In the genomic region with DNA sequence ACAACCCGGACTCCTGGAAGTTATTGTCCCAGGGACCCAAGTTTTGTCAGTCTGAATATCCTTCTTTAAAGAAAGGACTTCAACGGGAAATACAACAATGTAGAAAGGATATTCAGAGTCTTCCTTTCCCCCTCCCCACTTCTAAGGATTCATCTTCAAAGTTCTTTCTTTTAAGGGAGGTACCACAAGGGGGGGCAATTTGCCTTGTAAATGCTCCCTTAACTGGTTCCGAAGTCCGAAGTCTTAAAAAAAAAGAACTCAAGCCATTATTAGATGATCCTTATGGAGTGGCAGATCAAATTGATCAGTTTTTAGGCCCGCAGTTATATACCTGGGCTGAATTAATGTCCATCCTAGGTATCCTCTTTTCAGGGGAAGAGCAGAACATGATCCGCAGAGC, we compare ENCODE assay signal across 12 cellular contexts. TPM values are rescaled to one million over a fixed set of nuclear protein-coding genes. Genes with fewer than 3 reads are reported as not detected.
DNase-seq lines count a peak whose midpoint lies in the region; TF ChIP-seq lines count a peak whose summit lies in the region.
"Had no signal": no experiment of that assay in that cellular context is flagged by ENCODE, and none has a peak within 500 bp of the region (broad histone marks: within the 10 kb centered on the region; RNA-seq: fewer than 3 reads in every experiment).

No MANE protein-coding gene starts in this region.

- no peaks in the 10 kb centered on the region for H3K9me2 ChIP-seq in GM23248 (ENCODE audit: insufficient read depth)

- no peak overlapping the region for H3K27ac Mint-ChIP-seq in activated T-cell treated with anti-CD3 and anti-CD28 coated beads, Interleukin-2, amount 50 U/mL, for 24 hours
- H3K27ac Mint-ChIP-seq: activated T-cell treated with anti-CD3 and anti-CD28 coated beads, Interleukin-2, amount 50 U/mL, for 72 hours had no signal

- no peak overlapping the region for H3K27ac ChIP-seq in GM23248
- no peak overlapping the region for H3K27ac ChIP-seq in VCaP
- H3K27ac ChIP-seq: right atrium auricular region had no signal

- H3K9me3 Mint-ChIP-seq in activated T-cell treated with anti-CD3 and anti-CD28 coated beads, Interleukin-2, amount 50 U/mL, for 24 hours = peaks cover 25% of the 10 kb centered on the region

- no peak overlapping the region for H3K9ac ChIP-seq in GM23248

- peak; percentile 49 for TF ChIP-seq CTCF in VCaP (conservative IDR thresholded peaks at IDR 0.05)

- DNase-seq in ACHN (peak; percentile 17), GM23248 (peak; percentile 62), iPS DF 4.7 (ENCODE audit: extremely low read depth, low spot score) (peak; percentile 9), NCI-H2196 treated with DMSO at 0.1 percent for 48 hours (lab: John Stamatoyannopoulos, UW; ENCODE audit: unreplicated experiment) (no peak), HuH-7 (ENCODE audit: low spot score) (no peak), hypothalamus (lab: John Stamatoyannopoulos, UW) (no peak)
- DNase-seq in activated T-cell treated with anti-CD3 and anti-CD28 coated beads, Interleukin-2, amount 50 U/mL, for 24 hours = no peak
- DNase-seq: activated T-cell treated with anti-CD3 and anti-CD28 coated beads, Interleukin-2, amount 50 U/mL, for 72 hours; NCI-H510A; T1000 had no signal

- H3K27me3 ChIP-seq in GM23248 (replicated peaks; ENCODE audit: insufficient read depth) = peaks cover 53% of the 10 kb centered on the region
- H3K27me3 ChIP-seq: right atrium auricular region had no signal

- peaks cover 36% of the 10 kb centered on the region for H3K27me3 Mint-ChIP-seq in activated T-cell treated with anti-CD3 and anti-CD28 coated beads, Interleukin-2, amount 50 U/mL, for 24 hours

- WGBS in GM23248 (ENCODE audit: low coverage in 1 of 2, low lambda C conversion rate in 2 of 2, missing lambda C conversion rate in 2 of 2), 2 experiments = 23 to 25% methylated on average over 6 of the region's 6 CpGs

- H3K79me2 ChIP-seq in GM23248 (ENCODE audit: insufficient read depth) = no peaks in the 10 kb centered on the region

- H2AFZ ChIP-seq in GM23248 = no peak overlapping the region

- no peak overlapping the region for H3K4me3 ChIP-seq in GM23248
- H3K4me3 ChIP-seq: right atrium auricular region had no signal

- in situ Hi-C loops in ACHN (cut with HindIII; ENCODE audit: low pct_ligation_motif_present, low pct_unique_long_range_greater_than_20kb, low sequenced_read_pairs) = no loop called here
- in situ Hi-C loops in GM23248 (cut with MboI) = no loop called here

- no peaks in the 10 kb centered on the region for H3F3A ChIP-seq in GM23248 (ENCODE audit: insufficient read depth)

- no peaks in the 10 kb centered on the region for H4K20me1 ChIP-seq in GM23248 (ENCODE audit: insufficient read depth)

- H3K36me3 ChIP-seq in GM23248 (ENCODE audit: low read depth) = no peaks in the 10 kb centered on the region
- H3K36me3 ChIP-seq: right atrium auricular region had no signal

- no peaks in the 10 kb centered on the region for H3K4me1 ChIP-seq in GM23248 (ENCODE audit: insufficient read depth)
- H3K4me1 ChIP-seq: right atrium auricular region had no signal

- H3K4me3 Mint-ChIP-seq in activated T-cell treated with anti-CD3 and anti-CD28 coated beads, Interleukin-2, amount 50 U/mL, for 24 hours = no peak overlapping the region
- H3K4me3 Mint-ChIP-seq: activated T-cell treated with anti-CD3 and anti-CD28 coated beads, Interleukin-2, amount 50 U/mL, for 72 hours had no signal

- H3K9me3 ChIP-seq in GM23248 (ENCODE audit: low read depth) = peaks cover 5% of the 10 kb centered on the region

- no peaks in the 10 kb centered on the region for H3K4me1 Mint-ChIP-seq in activated T-cell treated with anti-CD3 and anti-CD28 coated beads, Interleukin-2, amount 50 U/mL, for 24 hours (ENCODE audit: low read depth)

- no peak overlapping the region for H3K4me2 ChIP-seq in GM23248 (ENCODE audit: unreplicated experiment)

- no peaks in the 10 kb centered on the region for H3K36me3 Mint-ChIP-seq in activated T-cell treated with anti-CD3 and anti-CD28 coated beads, Interleukin-2, amount 50 U/mL, for 24 hours (ENCODE audit: low read depth)

RNA-seq across cellular contexts. Expression of a gene that starts 47.0 kb away (rescaled TPM):
- 34.4 and 50.9 TPM in 2 replicates for total RNA-seq in GM23248 (2014; rRNA removed; shearing (Covaris generic))
- polyA plus RNA-seq in GM23248 (2016; fragmentation: Nextera tagmentation; extraction: Ambion mirVana) = 96.0 and 99.6 TPM in 2 replicates

Comparison
In these comparisons a context has a peak if more than half of its experiments do, and no peak if none do; other contexts are left out.
1. DNase-seq: peak in ACHN (single experiment), GM23248 (single experiment) and iPS DF 4.7 (single experiment); none in NCI-H2196 treated with DMSO at 0.1 percent for 48 hours (single experiment), HuH-7 (single experiment), hypothalamus (0 of 51) and activated T-cell treated with anti-CD3 and anti-CD28 coated beads, Interleukin-2, amount 50 U/mL, for 24 hours (single experiment).